ENCODE assay signal across 8 cellular contexts in the genomic region with DNA sequence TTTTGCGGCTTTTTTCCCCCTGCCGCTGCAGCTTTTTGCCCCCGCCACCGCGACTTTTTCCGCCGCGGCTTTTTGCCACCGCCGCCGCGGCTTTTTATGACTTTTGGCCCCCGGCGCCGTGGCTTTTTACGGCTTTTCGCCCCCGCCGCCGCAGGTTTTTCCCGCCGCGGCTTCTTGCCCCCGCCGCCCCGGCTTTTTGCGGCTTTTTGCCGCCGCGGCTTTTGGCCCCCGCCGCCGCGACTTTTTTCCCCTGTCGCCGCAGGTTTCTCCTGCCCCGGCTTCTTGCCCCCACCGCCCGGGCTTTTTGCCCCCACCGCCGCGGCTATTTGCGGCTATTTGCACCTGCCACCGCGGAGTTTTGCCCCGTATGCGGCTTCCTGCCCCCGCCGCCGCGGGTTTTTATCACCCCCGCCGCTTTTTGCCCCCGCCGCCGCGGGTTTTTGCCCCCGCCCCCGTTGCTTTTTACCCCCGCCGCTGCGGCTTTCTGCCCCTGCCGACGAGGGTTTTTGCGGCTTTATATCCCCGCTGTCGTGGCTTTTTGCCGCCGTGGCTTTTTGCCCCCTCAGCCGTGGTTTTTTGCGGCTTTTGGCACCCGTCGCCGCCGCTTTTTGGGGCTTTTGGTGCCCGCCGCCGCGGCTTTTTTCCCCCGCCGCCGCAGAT.
DNase-seq lines count a peak whose midpoint lies in the region; ATAC-seq and TF ChIP-seq lines count a peak whose summit lies in the region.

No MANE protein-coding gene starts in this region.

- intact Hi-C loops in stomach (cut with DNase I; ENCODE audit: low total_unique reads): no loop called here

- peak in 4 of 5 experiments; percentile 7 to 32 (median 14) for DNase-seq in T-helper 2 cell
- no peak for DNase-seq in T-helper 2 cell treated with Interferon-gamma antibody and Interleukin-4, amounts not matched to agents 5 μg/mL and 100 μg/mL, for 36 hours (ENCODE audit: low spot score)
- peak; percentile 54 for DNase-seq in activated CD8-positive, alpha-beta memory T cell treated with anti-CD3 and anti-CD28 coated beads, Interleukin-2, amount 50 U/mL, for 48 hours
- peak; percentile 27 for DNase-seq in stomach
- DNase-seq in globus pallidus (ENCODE audit: low spot score): no peak
- no peak for DNase-seq in GF-D8 (lab: John Stamatoyannopoulos, UW)

- TF ChIP-seq EP300 in stomach (IDR thresholded peaks at IDR 0.05): no peak

- H3K27me3 ChIP-seq in stomach: peaks cover 18 to 54% (median 25%) of the 10 kb centered on the region in 3 donors

- peaks cover 4% of the 10 kb centered on the region for H3K36me3 Mint-ChIP-seq in T-helper 2 cell treated with Interferon-gamma antibody and Interleukin-4, amounts not matched to agents 5 μg/mL and 100 μg/mL, for 36 hours (ENCODE audit: low read depth)

- TF ChIP-seq CTCF in stomach (IDR thresholded peaks at IDR 0.05): no peak

- no peak overlapping the region for H3K27ac Mint-ChIP-seq in T-helper 2 cell treated with Interferon-gamma antibody and Interleukin-4, amounts not matched to agents 5 μg/mL and 100 μg/mL, for 36 hours

- WGBS in stomach, 5 donors: 7 to 11% (median 8%) methylated on average over 82 of the region's 82 CpGs

- no peak overlapping the region for H3K4me3 Mint-ChIP-seq in T-helper 2 cell treated with Interferon-gamma antibody and Interleukin-4, amounts not matched to agents 5 μg/mL and 100 μg/mL, for 36 hours

- no peaks in the 10 kb centered on the region for H3K4me1 Mint-ChIP-seq in T-helper 2 cell treated with Interferon-gamma antibody and Interleukin-4, amounts not matched to agents 5 μg/mL and 100 μg/mL, for 36 hours (ENCODE audit: low read depth)

- peaks cover 6% of the 10 kb centered on the region for H3K9me3 Mint-ChIP-seq in T-helper 2 cell treated with Interferon-gamma antibody and Interleukin-4, amounts not matched to agents 5 μg/mL and 100 μg/mL, for 36 hours

- no peaks in the 10 kb centered on the region for H3K36me3 ChIP-seq in stomach

- peaks cover 18% of the 10 kb centered on the region for H3K27me3 Mint-ChIP-seq in T-helper 2 cell treated with Interferon-gamma antibody and Interleukin-4, amounts not matched to agents 5 μg/mL and 100 μg/mL, for 36 hours (ENCODE audit: low read depth)

- peaks cover 12 to 15% (median 14%) of the 10 kb centered on the region in 4 donors for H3K4me1 ChIP-seq in stomach

- H3K4me3 ChIP-seq in iPS-11a (ENCODE audit: low read depth, low read length) (peak overlapping the region; percentile 4), stomach (peak overlapping the region; percentile 30 to 45 (median 34))

- H3K9me3 ChIP-seq in stomach: peaks cover 0 to 21% (median 12%) of the 10 kb centered on the region in 4 donors

- no peak for ATAC-seq in GM21717 (IDR thresholded peaks at IDR 0.05; ENCODE audit: unreplicated experiment)

- no peak for TF ChIP-seq POLR2A in stomach (IDR thresholded peaks at IDR 0.05)

- H3K27ac ChIP-seq in stomach: no peak overlapping the region

Comparison
In these comparisons a context has a peak if more than half of its experiments do, and no peak if none do; other contexts are left out.
1. DNase-seq: peak in T-helper 2 cell (4 of 5), activated CD8-positive, alpha-beta memory T cell treated with anti-CD3 and anti-CD28 coated beads, Interleukin-2, amount 50 U/mL, for 48 hours (single experiment) and stomach (single experiment); none in T-helper 2 cell treated with Interferon-gamma antibody and Interleukin-4, amounts not matched to agents 5 μg/mL and 100 μg/mL, for 36 hours (single experiment), globus pallidus (single experiment) and GF-D8 (single experiment).